Comparison of ENCODE assay signal across 13 cellular contexts in the genomic region with DNA sequence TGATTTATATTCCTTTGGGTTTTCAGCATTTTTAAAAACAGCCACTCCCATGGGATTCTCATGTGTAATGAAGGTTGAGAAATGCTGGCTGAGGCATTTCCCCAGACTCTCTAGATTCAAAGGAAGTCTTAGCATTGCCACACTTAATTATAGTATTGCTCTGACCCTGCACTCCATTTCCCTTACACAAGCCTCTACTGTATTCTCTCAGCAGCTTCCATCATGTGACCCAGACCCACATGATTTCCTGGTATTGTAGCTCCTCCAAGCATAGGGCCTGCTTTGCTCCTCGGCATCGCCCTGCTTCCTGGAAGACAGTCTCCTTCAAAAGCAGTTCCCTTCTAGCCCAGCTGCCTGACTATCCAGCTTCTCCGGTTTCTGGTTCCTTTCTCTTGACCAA.
DNase-seq lines count a peak whose midpoint lies in the region; TF ChIP-seq lines count a peak whose summit lies in the region.
"Had no signal": no experiment of that assay in that cellular context is flagged by ENCODE, and none has a peak within 500 bp of the region (broad histone marks: within the 10 kb centered on the region; RNA-seq: fewer than 3 reads in every experiment).

No MANE protein-coding gene starts in this region.

- H3K27me3 ChIP-seq in muscle layer of colon (ENCODE audit: control insufficient read depth in 1 of 2, insufficient read depth in 2 of 2, low read length in 2 of 2), result no peaks in the 10 kb centered on the region
- no peaks in the 10 kb centered on the region for H3K27me3 ChIP-seq in tibial artery

- H3K27ac ChIP-seq in muscle layer of colon (ENCODE audit: low read depth, low read length) (peak overlapping the region; percentile 38), tibial artery (peak overlapping the region; percentile 7 to 36), caudate nucleus (ENCODE audit: low read depth, low read length) (no peak overlapping the region)
- H3K27ac ChIP-seq: KMS-11 had no signal

- TF ChIP-seq CTCF in fibroblast of the aortic adventitia (IDR thresholded peaks at IDR 0.05; ENCODE audit: insufficient read depth, low read length), result no peak
- no peak for TF ChIP-seq CTCF in tibial artery (IDR thresholded peaks at IDR 0.05)

- peaks cover 37% of the 10 kb centered on the region for H3K4me1 ChIP-seq in muscle layer of colon (ENCODE audit: insufficient read depth, low read length)
- peaks cover 0 to 18% (median 7%) of the 10 kb centered on the region in 4 donors for H3K4me1 ChIP-seq in tibial artery

- no peak overlapping the region for H3K9ac ChIP-seq in muscle layer of colon (ENCODE audit: low read length)
- H3K9ac ChIP-seq: KMS-11 had no signal

- H3K4me3 ChIP-seq in fibroblast of the aortic adventitia (ENCODE audit: low read depth, low read length) (no peak overlapping the region), muscle layer of colon (ENCODE audit: low read depth in 1 of 2, low read length in 2 of 2) (no peak overlapping the region), tibial artery (no peak overlapping the region)

- intact Hi-C loops in tibial artery (cut with DNase I; ENCODE audit: low total_unique reads), result no loop called here

- peak; percentile 30 for DNase-seq in NCI-H2227 (lab: John Stamatoyannopoulos, UW; ENCODE audit: unreplicated experiment)
- DNase-seq in fibroblast of the aortic adventitia (ENCODE audit: low read depth), result peak; percentile 93
- peak in 1 of 2 donors; percentile 83 for DNase-seq in tibial artery
- no peak for DNase-seq in caudate nucleus (lab: John Stamatoyannopoulos, UW)
- no peak for DNase-seq in NCI-H1105 treated with DMSO at 0.1 percent for 48 hours (lab: John Stamatoyannopoulos, UW)
- DNase-seq in NOMO-1 treated with DMSO at 0.1 percent for 48 hours (lab: John Stamatoyannopoulos, UW; ENCODE audit: unreplicated experiment), result no peak
- no peak for DNase-seq in C1 segment of cervical spinal cord (lab: John Stamatoyannopoulos, UW)
- DNase-seq: activated CD4-positive, CD25-positive, alpha-beta regulatory T cell; activated T-cell treated with anti-CD3 and anti-CD28 coated beads, Interleukin-2, amount 50 U/mL, for 1 hour; amniotic stem cell; CD8-positive, alpha-beta memory T cell had no signal

- H3K36me3 ChIP-seq in muscle layer of colon (ENCODE audit: insufficient read depth, low read length) (no peaks in the 10 kb centered on the region), tibial artery (no peaks in the 10 kb centered on the region)

- H3K9me3 ChIP-seq in muscle layer of colon (ENCODE audit: low read length), result no peaks in the 10 kb centered on the region
- no peaks in the 10 kb centered on the region for H3K9me3 ChIP-seq in tibial artery

Comparison
In these comparisons a context has a peak if more than half of its experiments do, and no peak if none do; other contexts are left out.
1. DNase-seq: peak in NCI-H2227 (single experiment) and fibroblast of the aortic adventitia (single experiment); none in caudate nucleus (0 of 61), NCI-H1105 treated with DMSO at 0.1 percent for 48 hours (single experiment), NOMO-1 treated with DMSO at 0.1 percent for 48 hours (single experiment) and C1 segment of cervical spinal cord (0 of 14).